8 cellular contexts compared by ENCODE assay signal in the genomic region with DNA sequence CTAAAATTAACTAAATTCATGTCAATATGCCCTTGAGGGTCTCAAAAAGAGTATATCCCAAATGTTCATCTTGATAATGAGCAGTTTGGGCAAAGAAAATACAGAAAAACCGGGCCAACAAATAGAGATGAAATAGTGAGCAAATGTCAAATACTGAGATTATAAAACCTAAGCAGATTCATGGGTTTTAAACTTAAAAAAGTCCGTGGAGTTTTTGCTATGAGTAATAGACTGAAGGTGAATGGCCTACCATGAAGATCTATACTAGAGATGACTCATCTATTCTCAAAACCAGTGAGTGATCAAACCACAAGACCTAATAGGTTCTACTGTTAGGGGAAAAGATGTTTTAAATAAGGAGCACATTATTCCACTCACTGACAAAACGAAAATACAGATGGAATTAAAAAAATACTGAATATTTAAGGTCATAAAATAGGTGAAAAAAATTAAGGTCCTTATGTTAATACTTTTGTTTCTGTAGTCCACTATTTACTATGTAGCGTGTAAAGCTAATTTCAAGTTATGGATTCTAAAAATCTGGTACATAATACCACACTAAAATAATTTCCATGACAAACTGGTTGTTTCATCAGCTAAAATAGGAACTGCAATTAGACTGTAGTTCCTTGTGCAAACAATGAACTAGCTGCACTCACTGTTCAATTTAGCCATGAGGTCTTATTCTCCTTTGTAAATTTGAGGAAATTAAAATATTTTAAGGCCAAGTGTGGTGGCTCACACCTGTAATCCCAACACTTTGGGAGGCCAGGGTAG. TPM values are rescaled to one million over a fixed set of nuclear protein-coding genes. Genes with fewer than 3 reads are reported as not detected.
DNase-seq lines count a peak whose midpoint lies in the region; ATAC-seq and TF ChIP-seq lines count a peak whose summit lies in the region.

No MANE protein-coding gene starts in this region.

- no peaks in the 10 kb centered on the region for H3K9me3 ChIP-seq in PC-9 (ENCODE audit: insufficient read depth, low read depth)
- no peaks in the 10 kb centered on the region for H3K9me3 ChIP-seq in aorta (ENCODE audit: control insufficient read depth, low read length)

- H3K9me3 Mint-ChIP-seq in activated T-cell treated with anti-CD3 and anti-CD28 coated beads, Interleukin-2, amount 50 U/mL, for 4 hours: no peaks in the 10 kb centered on the region
- no peaks in the 10 kb centered on the region for H3K9me3 Mint-ChIP-seq in endothelial cell (ENCODE audit: unreplicated experiment)

- H3K36me3 ChIP-seq in PC-9 (ENCODE audit: low read depth) (peaks cover 78% of the 10 kb centered on the region), aorta (ENCODE audit: control insufficient read depth in 1 of 2, insufficient read depth in 2 of 2, low read length in 1 of 2) (peaks cover 6 to 8% of the 10 kb centered on the region in 2 donors)

- H4K20me1 ChIP-seq in PC-9 (ENCODE audit: insufficient read depth): peaks cover 96% of the 10 kb centered on the region

- H3F3A ChIP-seq in PC-9 (ENCODE audit: insufficient read depth, low read depth): peaks cover 84% of the 10 kb centered on the region

- peak; percentile 70 to 71 for ATAC-seq in activated T-cell treated with anti-CD3 and anti-CD28 coated beads, Interleukin-2, amount 50 U/mL, for 4 hours
- ATAC-seq in HG02852 (IDR thresholded peaks at IDR 0.05; ENCODE audit: unreplicated experiment) (peak; percentile 80), aorta (ENCODE audit: low FRiP score) (no peak)

- H3K27ac ChIP-seq in PC-9 (peak overlapping the region; percentile 81), aorta (ENCODE audit: low read depth in 1 of 2, low read length in 2 of 2) (no peak overlapping the region)

- H3K4me1 ChIP-seq in PC-9 (replicated peaks; ENCODE audit: insufficient read depth): peaks cover 51% of the 10 kb centered on the region
- H3K4me1 ChIP-seq in aorta (ENCODE audit: control insufficient read depth in 1 of 2, insufficient read depth in 2 of 2, low read length in 2 of 2): peaks cover 0 to 8% of the 10 kb centered on the region in 2 donors

- H3K4me3 ChIP-seq in PC-9 (peak overlapping the region; percentile 94; the same call in 1 of the 2 replicates), aorta (ENCODE audit: low read length in 2 of 2) (no peak overlapping the region)

- H3K4me2 ChIP-seq in PC-9: peak overlapping the region; percentile 100

- peak overlapping the region; percentile 100 for H3K4me3 Mint-ChIP-seq in activated T-cell treated with anti-CD3 and anti-CD28 coated beads, Interleukin-2, amount 50 U/mL, for 4 hours
- H3K4me3 Mint-ChIP-seq in endothelial cell (ENCODE audit: unreplicated experiment): peak overlapping the region; percentile 31

- no peak for TF ChIP-seq CTCF in PC-9 (conservative IDR thresholded peaks at IDR 0.05)
- TF ChIP-seq CTCF in endothelial cell (IDR thresholded peaks at IDR 0.05; ENCODE audit: unreplicated experiment): no peak

- DNase-seq in activated T-cell treated with anti-CD3 and anti-CD28 coated beads, Interleukin-2, amount 50 U/mL, for 4 hours: no peak
- DNase-seq in activated T-cell treated with anti-CD3 and anti-CD28 coated beads, Interleukin-2, amount 50 U/mL, for 48 hours: no peak
- DNase-seq in PC-9 (peak in 1 of 2 experiments; percentile 82), endothelial cell (ENCODE audit: low spot score) (no peak), renal cortical epithelial cell (ENCODE audit: low read depth) (peak; percentile 95), DMS114 treated with DMSO at 0.1 percent for 48 hours (lab: John Stamatoyannopoulos, UW; ENCODE audit: unreplicated experiment) (no peak), aorta (no peak)

- POLR2A ChIA-PET in PC-9 (lab: Charles Lee; ENCODE audit: unreplicated experiment): interaction anchor here (0.7 kb wide), 2 partner anchors 46 to 79 kb away, joined by 3 read pairs; no protein-coding TSS in a partner anchor

- H3K9me2 ChIP-seq in PC-9 (ENCODE audit: insufficient read depth): no peaks in the 10 kb centered on the region

- intact Hi-C loops in PC-9 (cut with micrococcal nuclease; ENCODE audit: unreplicated experiment) (loop anchor here (10.0 kb wide), 1 partner anchor 121 kb away; a partner anchor contains a TSS), aorta (cut with DNase I) (loop anchor here in 1 of 2 donors (10.0 kb wide), 1 partner anchor 49 kb away; no protein-coding TSS in a partner anchor)

- H2AFZ ChIP-seq in PC-9: no peak overlapping the region

- WGBS in aorta, 2 donors: 34 to 40% methylated on average over 4 of the region's 4 CpGs

- no TSS peak for BruUV-seq in PC-9 (replicated peaks; lab: Mats Ljungman, UMichigan)

- H3K79me2 ChIP-seq in PC-9 (ENCODE audit: low read depth): peaks cover 100% of the 10 kb centered on the region

- H3K27me3 ChIP-seq in PC-9 (ENCODE audit: insufficient read depth, low read depth) (no peaks in the 10 kb centered on the region), aorta (ENCODE audit: control insufficient read depth in 1 of 2, insufficient read depth in 2 of 2, low read length in 1 of 2) (no peaks in the 10 kb centered on the region)

- peaks cover 59% of the 10 kb centered on the region for H3K4me1 Mint-ChIP-seq in activated T-cell treated with anti-CD3 and anti-CD28 coated beads, Interleukin-2, amount 50 U/mL, for 4 hours (ENCODE audit: low read depth)
- peaks cover 55% of the 10 kb centered on the region for H3K4me1 Mint-ChIP-seq in endothelial cell (ENCODE audit: unreplicated experiment)

- peaks cover 70% of the 10 kb centered on the region for H3K36me3 Mint-ChIP-seq in activated T-cell treated with anti-CD3 and anti-CD28 coated beads, Interleukin-2, amount 50 U/mL, for 4 hours (ENCODE audit: insufficient read depth)
- peaks cover 41% of the 10 kb centered on the region for H3K36me3 Mint-ChIP-seq in endothelial cell (ENCODE audit: low read depth, unreplicated experiment)

- CTCF ChIA-PET in PC-9 (lab: Charles Lee): no interaction called here

- no peak overlapping the region for H3K27ac Mint-ChIP-seq in endothelial cell (ENCODE audit: unreplicated experiment)

- no peaks in the 10 kb centered on the region for H3K27me3 Mint-ChIP-seq in activated T-cell treated with anti-CD3 and anti-CD28 coated beads, Interleukin-2, amount 50 U/mL, for 4 hours (ENCODE audit: low read depth)
- H3K27me3 Mint-ChIP-seq in endothelial cell (ENCODE audit: unreplicated experiment): peaks cover 13% of the 10 kb centered on the region

RNA-seq across cellular contexts. Expression of a gene that starts 5.0 kb away (rescaled TPM):
- total RNA-seq in activated T-cell treated with anti-CD3 and anti-CD28 coated beads, Interleukin-2, amount 50 U/mL, for 4 hours: 1,000 to 10,000 TPM; 1,181 to 1,256 (median 1,185) TPM
- 486 and 550 TPM in 2 replicates for total RNA-seq in PC-9 (2021)
- 601 TPM for total RNA-seq in endothelial cell (ENCODE audit: unreplicated experiment)
- 524 and 834 TPM in 2 replicates for total RNA-seq in renal cortical epithelial cell
- 100 to 1,000 TPM; 257 to 313 TPM for total RNA-seq in aorta
- polyA plus RNA-seq in aorta: 100 to 1,000 TPM; 260 to 378 TPM

RNA-seq across cellular contexts. Expression of a gene that starts 15.7 kb away (rescaled TPM):
- total RNA-seq in activated T-cell treated with anti-CD3 and anti-CD28 coated beads, Interleukin-2, amount 50 U/mL, for 4 hours: under 1 TPM in 2 of 3 donors, not detected in 1; 0.08 to 0.35 TPM
- 0.75 and 2.1 TPM in 2 replicates for total RNA-seq in PC-9 (2021)
- 1.5 TPM for total RNA-seq in endothelial cell (ENCODE audit: unreplicated experiment)
- total RNA-seq in renal cortical epithelial cell: 0.05 TPM in 1 of 2 replicates, not detected in the other
- total RNA-seq in aorta: 1 to 10 TPM in 1 of 2 donors, under 1 TPM in 1; 0.39 to 2.3 TPM
- polyA plus RNA-seq in aorta: under 1 TPM in 1 of 2 donors, not detected in 1; 0.25 TPM
